Comparison of ENCODE assay signal across 1 cellular context in the genomic region with DNA sequence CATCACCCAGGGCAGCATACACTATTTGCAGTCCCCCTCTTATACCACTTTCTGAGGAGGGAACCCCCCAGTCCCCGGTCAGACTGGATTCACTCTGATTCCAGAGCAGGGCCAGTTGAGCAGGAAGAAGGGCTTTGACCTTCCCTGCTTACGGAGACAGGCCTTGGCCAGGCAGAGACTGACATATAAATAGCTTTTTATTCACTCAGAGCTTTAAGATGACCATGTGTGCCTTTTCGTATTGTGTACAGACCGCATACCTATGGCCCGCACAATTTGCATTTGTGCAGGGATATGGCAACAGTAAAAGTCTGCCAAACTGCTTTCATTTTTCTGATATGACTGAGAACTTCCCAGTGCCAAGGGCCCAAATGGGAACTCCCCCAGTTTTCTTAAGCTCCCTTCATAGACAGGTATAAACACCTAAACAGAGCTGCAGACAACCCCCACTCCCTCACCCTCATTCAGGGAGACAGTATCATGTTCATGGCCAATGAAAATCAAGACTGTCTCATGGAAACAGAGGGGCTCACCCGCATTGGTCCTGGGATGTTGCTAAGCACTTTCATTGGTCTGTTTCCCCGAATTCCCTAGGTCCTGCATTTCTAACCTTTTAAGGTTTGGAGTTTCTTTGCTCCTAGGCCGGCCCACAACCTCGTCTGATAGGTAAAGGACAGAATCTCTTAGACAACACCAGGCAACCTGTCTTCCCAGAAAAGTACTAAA.
TF ChIP-seq lines count a peak whose summit lies in the region.

No MANE protein-coding gene starts in this region.

TF ChIP-seq in GM23338, 12 proteins besides CTCF, POLR2A, EP300 and RAD21 (continued from another document):
- TF ChIP-seq EZH2 (IDR thresholded peaks at IDR 0.05; ENCODE audit: low read depth, unreplicated experiment), result no peak
- TF ChIP-seq ZNF331 (CRISPR knock-in tag; IDR thresholded peaks at IDR 0.05; ENCODE audit: low read depth), result no peak
- no peak for TF ChIP-seq POLR2AphosphoS5 (IDR thresholded peaks at IDR 0.05; ENCODE audit: low read depth)
- TF ChIP-seq NANOG (IDR thresholded peaks at IDR 0.05; ENCODE audit: borderline replicate concordance), result no peak
- no peak for TF ChIP-seq EZH2phosphoT487 (IDR thresholded peaks at IDR 0.05; ENCODE audit: unreplicated experiment)
- TF ChIP-seq ZNF114 (CRISPR knock-in tag; IDR thresholded peaks at IDR 0.05), result no peak
- TF ChIP-seq JUNB (IDR thresholded peaks at IDR 0.05; ENCODE audit: unreplicated experiment), result no peak
- TF ChIP-seq, protein P1, sequence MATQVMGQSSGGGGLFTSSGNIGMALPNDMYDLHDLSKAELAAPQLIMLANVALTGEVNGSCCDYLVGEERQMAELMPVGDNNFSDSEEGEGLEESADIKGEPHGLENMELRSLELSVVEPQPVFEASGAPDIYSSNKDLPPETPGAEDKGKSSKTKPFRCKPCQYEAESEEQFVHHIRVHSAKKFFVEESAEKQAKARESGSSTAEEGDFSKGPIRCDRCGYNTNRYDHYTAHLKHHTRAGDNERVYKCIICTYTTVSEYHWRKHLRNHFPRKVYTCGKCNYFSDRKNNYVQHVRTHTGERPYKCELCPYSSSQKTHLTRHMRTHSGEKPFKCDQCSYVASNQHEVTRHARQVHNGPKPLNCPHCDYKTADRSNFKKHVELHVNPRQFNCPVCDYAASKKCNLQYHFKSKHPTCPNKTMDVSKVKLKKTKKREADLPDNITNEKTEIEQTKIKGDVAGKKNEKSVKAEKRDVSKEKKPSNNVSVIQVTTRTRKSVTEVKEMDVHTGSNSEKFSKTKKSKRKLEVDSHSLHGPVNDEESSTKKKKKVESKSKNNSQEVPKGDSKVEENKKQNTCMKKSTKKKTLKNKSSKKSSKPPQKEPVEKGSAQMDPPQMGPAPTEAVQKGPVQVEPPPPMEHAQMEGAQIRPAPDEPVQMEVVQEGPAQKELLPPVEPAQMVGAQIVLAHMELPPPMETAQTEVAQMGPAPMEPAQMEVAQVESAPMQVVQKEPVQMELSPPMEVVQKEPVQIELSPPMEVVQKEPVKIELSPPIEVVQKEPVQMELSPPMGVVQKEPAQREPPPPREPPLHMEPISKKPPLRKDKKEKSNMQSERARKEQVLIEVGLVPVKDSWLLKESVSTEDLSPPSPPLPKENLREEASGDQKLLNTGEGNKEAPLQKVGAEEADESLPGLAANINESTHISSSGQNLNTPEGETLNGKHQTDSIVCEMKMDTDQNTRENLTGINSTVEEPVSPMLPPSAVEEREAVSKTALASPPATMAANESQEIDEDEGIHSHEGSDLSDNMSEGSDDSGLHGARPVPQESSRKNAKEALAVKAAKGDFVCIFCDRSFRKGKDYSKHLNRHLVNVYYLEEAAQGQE (IDR thresholded peaks at IDR 0.05; ENCODE audit: unreplicated experiment), result no peak
- no peak for TF ChIP-seq CREB1 (CRISPR knock-in tag; IDR thresholded peaks at IDR 0.05; ENCODE audit: low read depth)
- no peak for TF ChIP-seq STAT1 (IDR thresholded peaks at IDR 0.05; ENCODE audit: unreplicated experiment)
- TF ChIP-seq, protein P2, sequence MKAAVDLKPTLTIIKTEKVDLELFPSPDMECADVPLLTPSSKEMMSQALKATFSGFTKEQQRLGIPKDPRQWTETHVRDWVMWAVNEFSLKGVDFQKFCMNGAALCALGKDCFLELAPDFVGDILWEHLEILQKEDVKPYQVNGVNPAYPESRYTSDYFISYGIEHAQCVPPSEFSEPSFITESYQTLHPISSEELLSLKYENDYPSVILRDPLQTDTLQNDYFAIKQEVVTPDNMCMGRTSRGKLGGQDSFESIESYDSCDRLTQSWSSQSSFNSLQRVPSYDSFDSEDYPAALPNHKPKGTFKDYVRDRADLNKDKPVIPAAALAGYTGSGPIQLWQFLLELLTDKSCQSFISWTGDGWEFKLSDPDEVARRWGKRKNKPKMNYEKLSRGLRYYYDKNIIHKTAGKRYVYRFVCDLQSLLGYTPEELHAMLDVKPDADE (IDR thresholded peaks at IDR 0.05), result no peak
